24 cellular contexts compared by ENCODE assay signal in genomic region chr3:123137001-123137400, GRCh38.
"Had no signal": no experiment of that assay in that cellular context is flagged by ENCODE, and none has a peak within 500 bp of the region (broad histone marks: within the 10 kb centered on the region; RNA-seq: fewer than 3 reads in every experiment).

No MANE protein-coding gene starts in this region.

- H3K9me3 ChIP-seq: breast epithelium, esophagus squamous epithelium, gastrocnemius medialis, heart left ventricle, mucosa of descending colon, right lobe of liver, tibial artery had no signal

- ATAC-seq: effector memory CD8-positive, alpha-beta T cell; gastrocnemius medialis; heart left ventricle; left cardiac atrium; mucosa of descending colon; stimulated activated effector memory CD8-positive, alpha-beta T cell treated with anti-CD3 and anti-CD28 coated beads, Interleukin-12 subunit alpha, Interleukin-12 subunit beta, amount 100 ng/mL, for 72 hours; stimulated activated naive CD8-positive, alpha-beta T cell treated with anti-CD3 and anti-CD28 coated beads, Interleukin-15, amount 100 ng/mL, for 72 hours had no signal

- H3K36me3 ChIP-seq: breast epithelium, gastrocnemius medialis had no signal

- H3K4me3 ChIP-seq: breast epithelium, dorsolateral prefrontal cortex, esophagus squamous epithelium, gastrocnemius medialis, heart left ventricle, mucosa of descending colon, right lobe of liver, skin epidermis, tibial artery had no signal

- H3K27ac ChIP-seq: breast epithelium, dorsolateral prefrontal cortex, esophagus squamous epithelium, gastrocnemius medialis, heart left ventricle, right lobe of liver, skin epidermis, tibial artery had no signal

- H3K27me3 ChIP-seq: breast epithelium, dorsolateral prefrontal cortex, esophagus squamous epithelium, gastrocnemius medialis, heart left ventricle, right lobe of liver, tibial artery had no signal

- H3K4me1 ChIP-seq: breast epithelium, esophagus squamous epithelium, gastrocnemius medialis, heart left ventricle, right lobe of liver, tibial artery had no signal

- DNase-seq: activated CD4-positive, alpha-beta memory T cell treated with anti-CD3 and anti-CD28 coated beads for 36 hours; activated CD4-positive, alpha-beta T cell treated with anti-CD3 and anti-CD28 coated beads for 48 hours; activated naive CD4-positive, alpha-beta T cell treated with Interleukin-2 at 50 U/mL for 16 hours; activated naive CD8-positive, alpha-beta T cell treated with anti-CD3 and anti-CD28 coated beads for 36 hours; activated T-cell treated with anti-CD3 and anti-CD28 coated beads, Interleukin-2, amount 50 U/mL, for 48 hours; dorsolateral prefrontal cortex; effector memory CD8-positive, alpha-beta T cell; esophagus squamous epithelium; gastrocnemius medialis; islet precursor cell; left cardiac atrium; mucosa of descending colon; nephron progenitor cell; occipital lobe; right lobe of liver; stimulated activated CD4-positive, alpha-beta T cell treated with anti-CD3 and anti-CD28 coated beads, Interleukin-2, amount 100 ng/mL, for 24 hours; stimulated activated naive CD8-positive, alpha-beta T cell treated with anti-CD3 and anti-CD28 coated beads, Interleukin-15, amount 100 ng/mL, for 72 hours; tibial artery had no signal

- FAIRE-seq: astrocyte, colon had no signal
